Comparison of ENCODE assay signal across 22 cellular contexts in the genomic region with DNA sequence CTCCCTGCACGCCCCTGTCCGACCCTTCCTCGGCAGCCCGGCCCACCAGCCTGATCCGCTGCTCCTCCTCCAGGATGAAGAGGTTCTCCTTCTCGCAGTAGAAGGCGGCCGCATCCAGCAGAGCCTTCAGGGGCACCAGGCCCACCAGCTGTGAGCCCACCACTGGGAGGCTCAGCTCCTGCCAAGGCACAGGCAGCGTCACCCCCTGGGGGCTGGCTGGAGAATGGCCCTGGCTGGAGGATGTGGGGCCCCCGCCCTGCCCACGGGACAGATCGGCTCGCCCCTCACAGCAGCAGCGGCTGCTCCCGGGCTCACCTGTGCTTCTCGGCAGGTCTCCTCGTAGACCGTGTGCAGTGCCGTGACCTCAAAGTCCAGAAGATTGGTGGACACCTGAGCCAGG. TPM values are rescaled to one million over a fixed set of nuclear protein-coding genes. Genes with fewer than 3 reads are reported as not detected.
DNase-seq lines count a peak whose midpoint lies in the region; ATAC-seq and TF ChIP-seq lines count a peak whose summit lies in the region.
"Had no signal": no experiment of that assay in that cellular context is flagged by ENCODE, and none has a peak within 500 bp of the region (broad histone marks: within the 10 kb centered on the region; RNA-seq: fewer than 3 reads in every experiment).

No MANE protein-coding gene starts in this region.

- H3K4me2 ChIP-seq in mesendoderm (ENCODE audit: low read length): no peak overlapping the region
- H3K4me2 ChIP-seq: SK-N-SH had no signal

- H4K5ac ChIP-seq in mesendoderm (ENCODE audit: low read length): no peak overlapping the region

- no peak overlapping the region for H2BK120ac ChIP-seq in mesendoderm (ENCODE audit: low read depth, low read length)

- no peak for ATAC-seq in aorta (ENCODE audit: low FRiP score)
- ATAC-seq: effector memory CD8-positive, alpha-beta T cell; naive thymus-derived CD8-positive, alpha-beta T cell had no signal

- H3K27ac ChIP-seq in right atrium auricular region (no peak overlapping the region), aorta (ENCODE audit: low read depth in 1 of 2, low read length in 2 of 2) (no peak overlapping the region), mesendoderm (ENCODE audit: low read depth, low read length) (no peak overlapping the region)
- H3K27ac ChIP-seq: esophagus muscularis mucosa, parathyroid adenoma, Peyer's patch had no signal

- intact Hi-C loops in cardiac septum (cut with DNase I) (no loop called here), aorta (cut with DNase I) (no loop called here)

- H3K9ac ChIP-seq in mesendoderm (ENCODE audit: low read length): no peak overlapping the region
- H3K9ac ChIP-seq: parathyroid adenoma, SK-N-SH had no signal

- H2BK5ac ChIP-seq in mesendoderm (ENCODE audit: low read length): no peak overlapping the region

- no peak overlapping the region for H3K4me3 ChIP-seq in right atrium auricular region
- H3K4me3 ChIP-seq in aorta (ENCODE audit: low read length in 2 of 2): no peak overlapping the region
- no peak overlapping the region for H3K4me3 ChIP-seq in mesendoderm (ENCODE audit: low read length)
- H3K4me3 ChIP-seq: esophagus muscularis mucosa, Peyer's patch had no signal

- no peak overlapping the region for H3K56ac ChIP-seq in mesendoderm (ENCODE audit: low read length)

- DNase-seq in cardiac septum (ENCODE audit: low spot score): peak; percentile 74
- DNase-seq in right atrium auricular region (ENCODE audit: low spot score): no peak
- DNase-seq in glutamatergic neuron: peak; percentile 29
- DNase-seq in nephron progenitor cell: peak; percentile 3
- DNase-seq in aorta: peak; percentile 40 to 64
- no peak for DNase-seq in T-helper 9 cell
- no peak for DNase-seq in mesendoderm
- no peak for DNase-seq in activated gamma-delta T cell treated with Interleukin-2 at 50 U/mL for 16 hours
- DNase-seq: activated CD4-positive, alpha-beta memory T cell treated with anti-CD3 and anti-CD28 coated beads, Interleukin-2, amount 10 ng/mL, durations not matched to agents 7 days and 5 days; activated T-cell treated with anti-CD3 and anti-CD28 coated beads, Interleukin-2, amount 50 U/mL, for 1 hour; DMS153; effector memory CD8-positive, alpha-beta T cell; NCI-H2107; SK-N-SH had no signal

- no peaks in the 10 kb centered on the region for H3K36me3 Mint-ChIP-seq in glutamatergic neuron (ENCODE audit: unreplicated experiment)
- no peaks in the 10 kb centered on the region for H3K36me3 Mint-ChIP-seq in nephron progenitor cell (ENCODE audit: low read depth)
- H3K36me3 Mint-ChIP-seq: CD4-positive, alpha-beta memory T cell; naive thymus-derived CD8-positive, alpha-beta T cell had no signal

- peaks cover 12% of the 10 kb centered on the region for H3K9me3 Mint-ChIP-seq in glutamatergic neuron (ENCODE audit: unreplicated experiment)
- no peaks in the 10 kb centered on the region for H3K9me3 Mint-ChIP-seq in nephron progenitor cell
- H3K9me3 Mint-ChIP-seq: activated CD4-positive, alpha-beta memory T cell treated with anti-CD3 and anti-CD28 coated beads, Interleukin-2, amount 10 ng/mL, durations not matched to agents 7 days and 5 days; CD4-positive, alpha-beta memory T cell; effector memory CD8-positive, alpha-beta T cell; naive thymus-derived CD8-positive, alpha-beta T cell had no signal

- H3K27me3 ChIP-seq in right atrium auricular region (no peaks in the 10 kb centered on the region), aorta (ENCODE audit: control insufficient read depth in 1 of 2, insufficient read depth in 2 of 2, low read length in 1 of 2) (no peaks in the 10 kb centered on the region), mesendoderm (ENCODE audit: insufficient read depth, low read length, poor library complexity) (no peaks in the 10 kb centered on the region)
- H3K27me3 ChIP-seq: Peyer's patch had no signal

- H3K4me3 Mint-ChIP-seq in glutamatergic neuron (ENCODE audit: unreplicated experiment) (no peak overlapping the region), nephron progenitor cell (no peak overlapping the region)
- H3K4me3 Mint-ChIP-seq: activated CD4-positive, alpha-beta memory T cell treated with anti-CD3 and anti-CD28 coated beads, Interleukin-2, amount 10 ng/mL, durations not matched to agents 7 days and 5 days; CD4-positive, alpha-beta memory T cell; effector memory CD8-positive, alpha-beta T cell; naive thymus-derived CD8-positive, alpha-beta T cell had no signal

- no peak overlapping the region for H3K27ac Mint-ChIP-seq in glutamatergic neuron (ENCODE audit: unreplicated experiment)
- H3K27ac Mint-ChIP-seq in nephron progenitor cell: no peak overlapping the region
- H3K27ac Mint-ChIP-seq: activated CD4-positive, alpha-beta memory T cell treated with anti-CD3 and anti-CD28 coated beads, Interleukin-2, amount 10 ng/mL, durations not matched to agents 7 days and 5 days; CD4-positive, alpha-beta memory T cell; effector memory CD8-positive, alpha-beta T cell had no signal

- no peak overlapping the region for H4K8ac ChIP-seq in mesendoderm (ENCODE audit: low read depth, low read length)

- H3K79me2 ChIP-seq in mesendoderm (ENCODE audit: control insufficient read depth, insufficient read depth, low read length): no peaks in the 10 kb centered on the region
- H3K79me2 ChIP-seq: parathyroid adenoma had no signal

- no peaks in the 10 kb centered on the region for H3K79me1 ChIP-seq in mesendoderm (ENCODE audit: low read length)

- no peak overlapping the region for H2AK5ac ChIP-seq in mesendoderm (ENCODE audit: low read length)

- 86 to 88% methylated on average over 18 to 19 of the region's 19 CpGs for WGBS in aorta, 2 donors
- WGBS in mesendoderm (ENCODE audit: extremely low coverage, insufficient coverage, low lambda C conversion rate): no CpG with 5 or more reads among the region's 19 CpGs

- H3K23ac ChIP-seq in mesendoderm (ENCODE audit: low read length): no peak overlapping the region

- TF ChIP-seq CTCF in right atrium auricular region (IDR thresholded peaks at IDR 0.05) (no peak), glutamatergic neuron (IDR thresholded peaks at IDR 0.05; ENCODE audit: partially characterized antibody, unreplicated experiment) (no peak), nephron progenitor cell (IDR thresholded peaks at IDR 0.05) (no peak)

- no peaks in the 10 kb centered on the region for H3K9me3 ChIP-seq in right atrium auricular region
- H3K9me3 ChIP-seq in aorta (ENCODE audit: control insufficient read depth, low read length): no peaks in the 10 kb centered on the region
- H3K9me3 ChIP-seq: esophagus muscularis mucosa, Peyer's patch, SK-N-SH had no signal

- H3K36me3 ChIP-seq in right atrium auricular region (no peaks in the 10 kb centered on the region), aorta (ENCODE audit: control insufficient read depth in 1 of 2, insufficient read depth in 2 of 2, low read length in 1 of 2) (no peaks in the 10 kb centered on the region), mesendoderm (ENCODE audit: control insufficient read depth, insufficient read depth, low read length) (no peaks in the 10 kb centered on the region)
- H3K36me3 ChIP-seq: esophagus muscularis mucosa, Peyer's patch had no signal

- H3K27me3 Mint-ChIP-seq in glutamatergic neuron (ENCODE audit: unreplicated experiment): peaks cover 4% of the 10 kb centered on the region
- H3K27me3 Mint-ChIP-seq in nephron progenitor cell (ENCODE audit: low read depth, poor library complexity): peaks cover 6% of the 10 kb centered on the region
- H3K27me3 Mint-ChIP-seq: activated CD4-positive, alpha-beta memory T cell treated with anti-CD3 and anti-CD28 coated beads, Interleukin-2, amount 10 ng/mL, durations not matched to agents 7 days and 5 days; CD4-positive, alpha-beta memory T cell; effector memory CD8-positive, alpha-beta T cell; naive thymus-derived CD8-positive, alpha-beta T cell had no signal

- H3K4me1 Mint-ChIP-seq in glutamatergic neuron (ENCODE audit: low read depth, unreplicated experiment) (peaks cover 5% of the 10 kb centered on the region), nephron progenitor cell (peaks cover 35% of the 10 kb centered on the region)
- H3K4me1 Mint-ChIP-seq: activated CD4-positive, alpha-beta memory T cell treated with anti-CD3 and anti-CD28 coated beads, Interleukin-2, amount 10 ng/mL, durations not matched to agents 7 days and 5 days had no signal

- H3K18ac ChIP-seq in mesendoderm (ENCODE audit: low read length): no peak overlapping the region

- no peak overlapping the region for H2BK15ac ChIP-seq in mesendoderm (replicated peaks; ENCODE audit: low read depth)

- H3K4me1 ChIP-seq in right atrium auricular region: peaks cover 0 to 12% of the 10 kb centered on the region in 2 donors
- H3K4me1 ChIP-seq in aorta (ENCODE audit: control insufficient read depth in 1 of 2, insufficient read depth in 2 of 2, low read length in 2 of 2): no peaks in the 10 kb centered on the region
- no peaks in the 10 kb centered on the region for H3K4me1 ChIP-seq in mesendoderm (ENCODE audit: control insufficient read depth, low read depth, low read length)
- H3K4me1 ChIP-seq: parathyroid adenoma had no signal

- no peak overlapping the region for H3K4ac ChIP-seq in mesendoderm (ENCODE audit: low read depth, low read length)

RNA-seq across cellular contexts. Expression of a gene that starts 5.3 kb away (rescaled TPM):
- total RNA-seq in cardiac septum: 0.83 TPM
- total RNA-seq in right atrium auricular region: under 1 TPM in 1 of 2 donors, not detected in 1; 0.24 TPM
- 13.4 TPM for total RNA-seq in glutamatergic neuron (ENCODE audit: unreplicated experiment)
- 1 to 10 TPM; 1.1 to 2.6 TPM for total RNA-seq in aorta
- 1 to 10 TPM in 1 of 2 donors, under 1 TPM in 1; 0.50 to 8.7 TPM for polyA plus RNA-seq in aorta
- 2.4 TPM for polyA plus RNA-seq in mesendoderm (2013, experiment 1 of 2)
- 2.9 TPM for polyA plus RNA-seq in mesendoderm (2013, experiment 2 of 2)
- total RNA-seq: H7, M059J, subcutaneous adipose tissue had no signal
- polyA plus RNA-seq: CD4-positive, alpha-beta memory T cell; naive thymus-derived CD8-positive, alpha-beta T cell had no signal

RNA-seq across cellular contexts. Expression of a gene that starts 34.2 kb away (rescaled TPM):
- total RNA-seq in cardiac septum (7.3 TPM), right atrium auricular region (10 to 100 TPM in 1 of 2 donors, 1 to 10 TPM in 1; 8.7 to 12.5 TPM), glutamatergic neuron (ENCODE audit: unreplicated experiment) (58.7 TPM), aorta (10 to 100 TPM in 1 of 2 donors, 1 to 10 TPM in 1; 5.2 to 12.4 TPM)
- polyA plus RNA-seq in aorta: 10 to 100 TPM in 1 of 2 donors, 1 to 10 TPM in 1; 2.4 to 47.9 TPM
- polyA plus RNA-seq in mesendoderm (2013, experiment 1 of 2): 43.9 TPM
- 44.7 TPM for polyA plus RNA-seq in mesendoderm (2013, experiment 2 of 2)

RNA-seq across cellular contexts. Expression of a gene that starts 52.2 kb away (rescaled TPM):
- total RNA-seq in cardiac septum (157 TPM), right atrium auricular region (100 to 1,000 TPM; 249 to 252 TPM), glutamatergic neuron (ENCODE audit: unreplicated experiment) (55.2 TPM), aorta (1,000 to 10,000 TPM; 1,386 to 1,431 TPM)
- polyA plus RNA-seq in aorta: 1,000 to 10,000 TPM in 1 of 2 donors, 100 to 1,000 TPM in 1; 335 to 3,611 TPM
- polyA plus RNA-seq in mesendoderm (2013, experiment 1 of 2): 67.9 TPM
- 67.5 TPM for polyA plus RNA-seq in mesendoderm (2013, experiment 2 of 2)

Comparison
In these comparisons a context has a peak if more than half of its experiments do, and no peak if none do; other contexts are left out.
1. DNase-seq: peak in cardiac septum (single experiment), glutamatergic neuron (single experiment), nephron progenitor cell (single experiment) and aorta (2 of 2); none in right atrium auricular region (single experiment), T-helper 9 cell (single experiment), mesendoderm (single experiment) and activated gamma-delta T cell treated with Interleukin-2 at 50 U/mL for 16 hours (single experiment).